In the genomic region with DNA sequence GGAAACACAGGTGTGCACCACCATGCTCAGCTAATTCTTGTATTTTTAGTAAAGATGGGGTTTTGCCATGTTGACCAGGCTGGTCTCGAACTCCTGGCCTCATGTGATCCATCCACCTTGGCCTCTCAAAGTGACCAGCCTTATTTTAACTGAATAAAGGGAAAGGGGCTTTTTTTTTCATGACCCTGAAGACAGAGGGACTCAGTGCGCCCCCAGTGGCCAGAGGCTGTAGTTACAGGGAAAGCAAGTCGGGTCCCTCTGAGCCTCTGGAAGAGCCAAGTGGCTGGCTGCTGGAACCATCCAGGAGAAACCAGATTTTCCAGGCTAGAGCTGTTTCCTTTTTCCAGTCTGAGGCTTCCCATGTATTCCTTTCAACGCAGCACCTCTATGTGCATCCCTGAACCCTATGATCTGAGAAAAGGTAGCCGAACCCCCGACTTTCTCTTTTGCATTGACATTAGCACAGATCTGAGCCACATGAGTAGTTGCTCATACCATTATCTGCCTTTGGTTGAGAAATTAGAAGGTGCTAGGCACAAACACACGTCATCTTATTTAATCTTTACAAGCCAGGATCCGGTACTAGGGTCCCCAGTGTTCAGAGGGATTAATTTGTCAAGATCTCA, we compare ENCODE assay signal across 8 cellular contexts.
DNase-seq lines count a peak whose midpoint lies in the region; ATAC-seq and TF ChIP-seq lines count a peak whose summit lies in the region.

No MANE protein-coding gene starts in this region.

- peak; percentile 85 for TF ChIP-seq CTCF in NB4 (IDR thresholded peaks at IDR 0.05; ENCODE audit: low read depth, low read length)

- peak; percentile 35 for DNase-seq in NCI-H748 (lab: John Stamatoyannopoulos, UW; ENCODE audit: unreplicated experiment)
- DNase-seq in NCI-H748 treated with DMSO at 0.1 percent for 48 hours (lab: John Stamatoyannopoulos, UW): no peak
- DNase-seq in NB4 (ENCODE audit: low read depth): peak; percentile 48
- peak; percentile 3 for DNase-seq in activated T-cell treated with anti-CD3 and anti-CD28 coated beads for 24 hours (ENCODE audit: low read depth)
- DNase-seq in globus pallidus (ENCODE audit: low spot score): peak; percentile 11
- DNase-seq in retina: peak; percentile 60

- no peak overlapping the region for H3K4me3 ChIP-seq in NB4 (ENCODE audit: low read depth, low read length)

- no peak for ATAC-seq in GM18511 (IDR thresholded peaks at IDR 0.05; ENCODE audit: unreplicated experiment)
- no peak for ATAC-seq in GM21515 (IDR thresholded peaks at IDR 0.05; ENCODE audit: unreplicated experiment)

- no peak for TF ChIP-seq POLR2A in NB4 (IDR thresholded peaks at IDR 0.05; ENCODE audit: extremely low read depth, insufficient read length)
